8 cellular contexts compared by ENCODE assay signal in the genomic region with DNA sequence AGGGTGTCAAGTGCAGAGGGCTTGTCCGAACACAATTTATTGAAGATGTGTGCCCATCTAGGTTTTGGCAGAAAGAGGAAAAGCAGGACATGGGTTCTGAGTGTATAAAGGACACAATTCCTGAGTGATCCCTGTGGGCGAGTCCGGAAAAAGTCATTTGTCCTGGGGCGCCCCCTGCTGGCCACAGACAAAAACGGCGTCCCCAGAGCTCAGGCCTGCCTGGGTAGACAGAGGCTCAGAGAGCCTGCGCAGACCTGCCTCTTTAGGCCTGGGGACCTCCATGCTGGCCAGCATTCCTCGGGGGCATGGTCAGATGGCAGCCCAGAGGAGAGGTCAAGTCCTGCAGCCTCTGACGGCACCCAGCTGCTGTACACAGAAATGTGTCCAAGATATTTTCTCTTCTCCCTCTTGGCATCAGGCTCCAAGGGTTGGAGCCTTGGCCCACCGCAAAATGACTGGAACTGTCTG.
DNase-seq lines count a peak whose midpoint lies in the region; ATAC-seq and TF ChIP-seq lines count a peak whose summit lies in the region.

No MANE protein-coding gene starts in this region.

- H3K9ac ChIP-seq in endodermal cell (ENCODE audit: extremely low read depth, low read length, poor library complexity, severe bottlenecking): no peak overlapping the region

- no peaks in the 10 kb centered on the region for H3K9me3 Mint-ChIP-seq in Calu3 (ENCODE audit: low read depth, unreplicated experiment)
- no peaks in the 10 kb centered on the region for H3K9me3 Mint-ChIP-seq in endodermal cell
- no peaks in the 10 kb centered on the region for H3K9me3 Mint-ChIP-seq in mesothelial cell of epicardium

- DNase-seq in Calu3: peak; percentile 87
- DNase-seq in NCI-H748 (lab: John Stamatoyannopoulos, UW; ENCODE audit: unreplicated experiment): peak; percentile 60
- DNase-seq in activated CD8-positive, alpha-beta memory T cell treated with anti-CD3 and anti-CD28 coated beads for 4 hours (ENCODE audit: low read depth in 2 of 2): peak; percentile 33 to 43
- peak; percentile 97 for DNase-seq in endodermal cell
- DNase-seq in mesothelial cell of epicardium (ENCODE audit: low spot score in 2 of 2, unreplicated experiment in 2 of 2): peak; percentile 75 to 92
- DNase-seq in stimulated activated CD8-positive, alpha-beta memory T cell treated with anti-CD3 and anti-CD28 coated beads, Interleukin-4, amount 100 ng/mL, for 1 hour (ENCODE audit: low read depth in 2 of 2, low spot score in 1 of 2): peak; percentile 53 to 54

- no peaks in the 10 kb centered on the region for H3K36me3 ChIP-seq in endodermal cell (ENCODE audit: control insufficient read depth, insufficient read depth, low read length)

- H3K27ac ChIP-seq in endodermal cell (ENCODE audit: low read depth, low read length): no peak overlapping the region

- H3K4me1 Mint-ChIP-seq in Calu3 (ENCODE audit: low read depth, unreplicated experiment) (no peaks in the 10 kb centered on the region), endodermal cell (peaks cover 40% of the 10 kb centered on the region), mesothelial cell of epicardium (peaks cover 17% of the 10 kb centered on the region)

- H3K4me3 Mint-ChIP-seq in Calu3 (ENCODE audit: low read depth, unreplicated experiment) (no peak overlapping the region), endodermal cell (no peak overlapping the region), mesothelial cell of epicardium (no peak overlapping the region)

- H3K4me3 ChIP-seq in endodermal cell (ENCODE audit: low read length): no peak overlapping the region

- H3K27ac Mint-ChIP-seq in Calu3 (ENCODE audit: unreplicated experiment) (no peak overlapping the region), endodermal cell (peak overlapping the region; percentile 69), mesothelial cell of epicardium (no peak overlapping the region)

- WGBS in endodermal cell (ENCODE audit: insufficient coverage in 1 of 2, insufficient read length in 1 of 2), 2 experiments: 20 to 24% methylated on average over 7 to 10 of the region's 10 CpGs

- peak; percentile 66 for ATAC-seq in HG02798 (IDR thresholded peaks at IDR 0.05; ENCODE audit: poor library complexity, unreplicated experiment)
- no peak for ATAC-seq in GM18870 (IDR thresholded peaks at IDR 0.05; ENCODE audit: unreplicated experiment)

- no peaks in the 10 kb centered on the region for H3K36me3 Mint-ChIP-seq in Calu3 (ENCODE audit: insufficient read depth, unreplicated experiment)
- H3K36me3 Mint-ChIP-seq in endodermal cell (ENCODE audit: low read depth): no peaks in the 10 kb centered on the region
- H3K36me3 Mint-ChIP-seq in mesothelial cell of epicardium: no peaks in the 10 kb centered on the region

- BruUV-seq in Calu3 (replicated peaks; lab: Mats Ljungman, UMichigan): no TSS peak

- CTCF ChIA-PET in Calu3 (lab: Charles Lee): interaction anchor here (1.0 to 1.6 kb wide), 5 partner anchors 67 to 128 kb away, joined by 3 to 30 read pairs (median 7); no protein-coding TSS in a partner anchor

- no peaks in the 10 kb centered on the region for H3K27me3 ChIP-seq in endodermal cell (ENCODE audit: control insufficient read depth, insufficient read depth, low read length, poor library complexity, severe bottlenecking)

- intact Hi-C loops in Calu3 (cut with micrococcal nuclease; ENCODE audit: unreplicated experiment): loop anchor here (1.0 to 2.0 kb wide), 2 partner anchors 67 to 115 kb away; no protein-coding TSS in a partner anchor

- H3K9me3 ChIP-seq in endodermal cell (ENCODE audit: control insufficient read depth, low read length): peaks cover under 1% of the 10 kb centered on the region

- H3K4me1 ChIP-seq in endodermal cell (ENCODE audit: control insufficient read depth, insufficient read depth, low read length): peaks cover 16% of the 10 kb centered on the region

- H3K27me3 Mint-ChIP-seq in Calu3 (ENCODE audit: unreplicated experiment) (peaks cover 47% of the 10 kb centered on the region), endodermal cell (ENCODE audit: insufficient read depth) (peaks cover 10% of the 10 kb centered on the region), mesothelial cell of epicardium (ENCODE audit: low read depth) (peaks cover 5% of the 10 kb centered on the region)

- peak; percentile 88 for TF ChIP-seq CTCF in Calu3 (IDR thresholded peaks at IDR 0.05; ENCODE audit: unreplicated experiment)
- peak; percentile 98 for TF ChIP-seq CTCF in endodermal cell (conservative IDR thresholded peaks at IDR 0.05)
- peak; percentile 99 for TF ChIP-seq CTCF in mesothelial cell of epicardium (IDR thresholded peaks at IDR 0.05; ENCODE audit: unreplicated experiment)

Comparison
In these comparisons a context has a peak if more than half of its experiments do, and no peak if none do; other contexts are left out.
1. DNase-seq: peak in every context shown above with its lines; median percentile 97 in endodermal cell; 87 in Calu3; 84 in mesothelial cell of epicardium; 60 in NCI-H748; 54 in stimulated activated CD8-positive, alpha-beta memory T cell treated with anti-CD3 and anti-CD28 coated beads, Interleukin-4, amount 100 ng/mL, for 1 hour; 38 in activated CD8-positive, alpha-beta memory T cell treated with anti-CD3 and anti-CD28 coated beads for 4 hours.